1 cellular context compared by ENCODE assay signal in genomic region chr1:8740034-8740449, GRCh38.
A peak's percentile ranks its signal among the peaks of the same experiment; 100 is the strongest.
TF ChIP-seq lines count a peak whose summit lies in the region.

No MANE protein-coding gene starts in this region.

TF ChIP-seq in HepG2, 621 proteins besides CTCF, POLR2A, EP300 and RAD21 (continued from another document and continues in another):
- TF ChIP-seq TRAFD1 (CRISPR knock-in tag; IDR thresholded peaks at IDR 0.05; ENCODE audit: borderline replicate concordance): no peak
- peak; percentile 66 for TF ChIP-seq GATAD1 (CRISPR knock-in tag; IDR thresholded peaks at IDR 0.05)
- TF ChIP-seq CC2D1A (CRISPR knock-in tag; IDR thresholded peaks at IDR 0.05): no peak
- no peak for TF ChIP-seq ZNF564 (CRISPR knock-in tag; IDR thresholded peaks at IDR 0.05)
- no peak for TF ChIP-seq CAMTA2 (CRISPR knock-in tag; IDR thresholded peaks at IDR 0.05; ENCODE audit: borderline replicate concordance)
- TF ChIP-seq KIAA2018 (CRISPR knock-in tag; IDR thresholded peaks at IDR 0.05; ENCODE audit: borderline replicate concordance): no peak
- no peak for TF ChIP-seq ETV6 (CRISPR knock-in tag; conservative IDR thresholded peaks at IDR 0.05)
- TF ChIP-seq AKAP8 (CRISPR knock-in tag; IDR thresholded peaks at IDR 0.05): no peak
- TF ChIP-seq ZNF17 (CRISPR knock-in tag; IDR thresholded peaks at IDR 0.05): no peak
- TF ChIP-seq ZBTB4 (CRISPR knock-in tag; IDR thresholded peaks at IDR 0.05; ENCODE audit: borderline replicate concordance): no peak
- 0 out of 2 replicates have a peak, but pooled peaks have one; percentile 11 for TF ChIP-seq STAG1 (CRISPR knock-in tag; IDR thresholded peaks at IDR 0.05)
- no peak for TF ChIP-seq ZNF703 (CRISPR knock-in tag; IDR thresholded peaks at IDR 0.05; ENCODE audit: borderline replicate concordance)
- TF ChIP-seq ZFY (CRISPR knock-in tag; IDR thresholded peaks at IDR 0.05): peak; percentile 42
- no peak for TF ChIP-seq CSRNP2 (CRISPR knock-in tag; conservative IDR thresholded peaks at IDR 0.05; ENCODE audit: low read depth)
- TF ChIP-seq ZSCAN31 (CRISPR knock-in tag; IDR thresholded peaks at IDR 0.05; ENCODE audit: low read depth): no peak
- no peak for TF ChIP-seq ZNF572 (CRISPR knock-in tag; IDR thresholded peaks at IDR 0.05)
- no peak for TF ChIP-seq ZZZ3 (CRISPR knock-in tag; IDR thresholded peaks at IDR 0.05; ENCODE audit: borderline replicate concordance)
- TF ChIP-seq CEBPZ (IDR thresholded peaks at IDR 0.05; ENCODE audit: low read length): no peak
- no peak for TF ChIP-seq THAP9 (CRISPR knock-in tag; IDR thresholded peaks at IDR 0.05; ENCODE audit: borderline replicate concordance)
- no peak for TF ChIP-seq ELF1 (CRISPR knock-in tag; IDR thresholded peaks at IDR 0.05)
- no peak for TF ChIP-seq RBM22 (optimal IDR thresholded peaks at IDR 0.05; ENCODE audit: low read length)
- TF ChIP-seq ZNF280B (CRISPR knock-in tag; IDR thresholded peaks at IDR 0.05; ENCODE audit: borderline replicate concordance): no peak
- no peak for TF ChIP-seq ZNF816 (CRISPR knock-in tag; IDR thresholded peaks at IDR 0.05; ENCODE audit: borderline replicate concordance)
- TF ChIP-seq RBFOX2 (IDR thresholded peaks at IDR 0.05; ENCODE audit: low read depth, low read length): no peak
- TF ChIP-seq ZSCAN12 (CRISPR knock-in tag; IDR thresholded peaks at IDR 0.05): no peak
- no peak for TF ChIP-seq MTF2 (CRISPR knock-in tag; IDR thresholded peaks at IDR 0.05; ENCODE audit: borderline replicate concordance)
- TF ChIP-seq ZNF234 (CRISPR knock-in tag; conservative IDR thresholded peaks at IDR 0.05): no peak
- TF ChIP-seq SOX13 (IDR thresholded peaks at IDR 0.05): peak; percentile 71
- peak in 1 of 2 experiments; percentile 97; a peak in 2 of 4 replicates for TF ChIP-seq SOX13 (CRISPR knock-in tag; conservative IDR thresholded peaks at IDR 0.05 in 1 of 2, IDR thresholded peaks at IDR 0.05 in 1 of 2)
- peak; percentile 94 for TF ChIP-seq ZBTB26 (CRISPR knock-in tag; IDR thresholded peaks at IDR 0.05; ENCODE audit: borderline replicate concordance)
- TF ChIP-seq ATRX (CRISPR knock-in tag; IDR thresholded peaks at IDR 0.05; ENCODE audit: borderline replicate concordance): no peak
- no peak for TF ChIP-seq ZFP37 (CRISPR knock-in tag; IDR thresholded peaks at IDR 0.05; ENCODE audit: borderline replicate concordance)
